Comparison of ENCODE assay signal across 11 cellular contexts in the genomic region with DNA sequence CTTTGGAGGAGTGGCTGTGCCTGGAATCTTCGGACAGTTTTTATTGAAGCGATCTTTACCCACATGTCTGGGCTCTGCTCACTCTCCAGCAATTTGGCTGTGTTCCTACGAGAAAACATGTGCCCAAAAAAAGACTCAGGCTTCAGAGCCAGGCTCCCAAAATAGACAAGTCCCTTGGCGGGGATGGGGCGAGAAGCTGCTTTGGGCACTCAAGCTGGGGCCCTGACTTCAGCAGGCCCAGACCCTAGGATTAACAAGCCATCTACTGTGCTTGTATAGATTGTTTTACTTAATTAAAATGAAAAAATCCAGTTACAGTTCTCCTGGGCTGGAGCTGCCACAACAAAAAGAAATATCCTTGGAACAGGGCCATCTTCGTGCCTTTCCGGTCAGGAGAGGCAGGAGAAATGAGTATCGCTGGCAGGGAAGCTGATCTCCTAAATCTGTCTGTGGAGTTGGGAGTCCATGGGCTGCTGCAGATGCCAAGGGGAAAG. TPM values are rescaled to one million over a fixed set of nuclear protein-coding genes. Genes with fewer than 3 reads are reported as not detected.
DNase-seq lines count a peak whose midpoint lies in the region; ATAC-seq and TF ChIP-seq lines count a peak whose summit lies in the region.
"Had no signal": no experiment of that assay in that cellular context is flagged by ENCODE, and none has a peak within 500 bp of the region (broad histone marks: within the 10 kb centered on the region; RNA-seq: fewer than 3 reads in every experiment).

No MANE protein-coding gene starts in this region.

- no peak overlapping the region for H3K14ac ChIP-seq in neuronal stem cell (ENCODE audit: low read length)

- no peaks in the 10 kb centered on the region for H3K9me3 ChIP-seq in neuronal stem cell (replicated peaks in 1 of 2; ENCODE audit: control insufficient read depth in 2 of 2, insufficient read depth in 1 of 2, low read depth in 1 of 2, low read length in 2 of 2)
- H3K9me3 ChIP-seq in uterus: no peaks in the 10 kb centered on the region
- H3K9me3 ChIP-seq: left lung had no signal

- H2AK5ac ChIP-seq in neuronal stem cell (ENCODE audit: low read depth, low read length): peak overlapping the region; percentile 16

- no peak overlapping the region for H2BK12ac ChIP-seq in neuronal stem cell (ENCODE audit: low read length)

- no peaks in the 10 kb centered on the region for H3K79me1 ChIP-seq in neuronal stem cell (ENCODE audit: low read depth, low read length)

- H4K8ac ChIP-seq in neuronal stem cell (ENCODE audit: low read depth, low read length): no peak overlapping the region

- no peak for TF ChIP-seq POLR2A in uterus (IDR thresholded peaks at IDR 0.05)

- no peak overlapping the region for H3K18ac ChIP-seq in neuronal stem cell (ENCODE audit: low read length)

- H3K4ac ChIP-seq in neuronal stem cell (ENCODE audit: low read length): no peak overlapping the region

- H2BK120ac ChIP-seq in neuronal stem cell (ENCODE audit: low read depth, low read length): no peak overlapping the region

- H3K9ac ChIP-seq in neuronal stem cell (ENCODE audit: low read depth, low read length, poor library complexity): no peak overlapping the region

- TF ChIP-seq CTCF in uterus (IDR thresholded peaks at IDR 0.05): no peak

- peak overlapping the region; percentile 25 for H2AFZ ChIP-seq in neuronal stem cell (ENCODE audit: low read length)

- H3K27ac ChIP-seq in neuronal stem cell (replicated peaks; ENCODE audit: low read length): no peak overlapping the region
- H3K27ac ChIP-seq in uterus: peak overlapping the region; percentile 87 to 94

- H3K27me3 ChIP-seq in neuronal stem cell (ENCODE audit: control insufficient read depth in 3 of 3, insufficient read depth in 3 of 3, low read depth in 1 of 3, low read length in 3 of 3) (no peaks in the 10 kb centered on the region), uterus (no peaks in the 10 kb centered on the region)
- H3K27me3 ChIP-seq: left lung had no signal

- intact Hi-C loops in Right ventricle myocardium inferior (cut with DNase I): no loop called here
- intact Hi-C loops in uterus (cut with DNase I; ENCODE audit: low total_unique reads): loop anchor here (10.0 kb wide), 1 partner anchor 54 kb away; a partner anchor contains a TSS

- no peak overlapping the region for H2BK15ac ChIP-seq in neuronal stem cell (ENCODE audit: low read length)

- no peak overlapping the region for H3K23ac ChIP-seq in neuronal stem cell (ENCODE audit: low read depth, low read length, poor library complexity)

- H4K91ac ChIP-seq in neuronal stem cell (ENCODE audit: low read depth, low read length, poor library complexity): no peak overlapping the region

- WGBS in neuronal stem cell (ENCODE audit: extremely low coverage in 2 of 2, insufficient read length in 2 of 2, insufficient replicate concordance in 1 of 2), 2 donors: no CpG with 5 or more reads among the region's 8 CpGs

- H3K36me3 ChIP-seq in neuronal stem cell (replicated peaks in 1 of 2; ENCODE audit: control insufficient read depth in 2 of 2, insufficient read depth in 2 of 2, low read length in 2 of 2) (no peaks in the 10 kb centered on the region), uterus (no peaks in the 10 kb centered on the region)
- H3K36me3 ChIP-seq: left lung had no signal

- H3K4me2 ChIP-seq in neuronal stem cell (ENCODE audit: insufficient read depth, low read length, poor library complexity, severe bottlenecking): no peak overlapping the region

- no peak overlapping the region for H2BK5ac ChIP-seq in neuronal stem cell (ENCODE audit: low read length)

- H3K4me3 ChIP-seq in neuronal stem cell (ENCODE audit: low read length in 2 of 2) (no peak overlapping the region), uterus (no peak overlapping the region)
- H3K4me3 ChIP-seq: left lung had no signal

- ATAC-seq in Right ventricle myocardium inferior: peak; percentile 73
- ATAC-seq in GM19397 (IDR thresholded peaks at IDR 0.05; ENCODE audit: unreplicated experiment): no peak
- no peak for ATAC-seq in GM18907 (IDR thresholded peaks at IDR 0.05; ENCODE audit: unreplicated experiment)
- ATAC-seq: left lung had no signal

- DNase-seq in NCI-H1694 treated with DMSO at 0.1 percent for 48 hours (lab: John Stamatoyannopoulos, UW) (peak; percentile 13), NCI-H1694 (lab: John Stamatoyannopoulos, UW) (no peak), Right ventricle myocardium inferior (ENCODE audit: missing footprints) (peak; percentile 79), neuronal stem cell (ENCODE audit: low spot score) (no peak), uterus (peak; percentile 70 to 82), NCI-H1105 (lab: John Stamatoyannopoulos, UW) (no peak)
- DNase-seq: left lung; NCI-H1436 treated with DMSO at 0.1 percent for 48 hours; stimulated activated CD4-positive, alpha-beta T cell treated with anti-CD3 and anti-CD28 coated beads, Interleukin-4, amount 100 ng/mL, for 24 hours had no signal

- H3K4me1 ChIP-seq in neuronal stem cell (ENCODE audit: control insufficient read depth in 2 of 2, insufficient read depth in 1 of 2, low read depth in 1 of 2, low read length in 2 of 2) (peaks cover 31 to 32% of the 10 kb centered on the region in 2 donors), uterus (peaks cover 18 to 25% of the 10 kb centered on the region in 2 donors)

RNA-seq across cellular contexts. Expression of a gene that starts 51.4 kb away (rescaled TPM):
- 71.6 TPM for total RNA-seq in Right ventricle myocardium inferior
- 86.5 TPM for polyA plus RNA-seq in neuronal stem cell (2013, experiment 1 of 2)
- polyA plus RNA-seq in neuronal stem cell (2013, experiment 2 of 2): 87.2 TPM
- total RNA-seq in uterus: 100 to 1,000 TPM in 3 of 4 donors, 10 to 100 TPM in 1; 17.4 to 157 (median 138) TPM

Comparison
In these comparisons a context has a peak if more than half of its experiments do, and no peak if none do; other contexts are left out.
1. DNase-seq: peak in NCI-H1694 treated with DMSO at 0.1 percent for 48 hours (single experiment), Right ventricle myocardium inferior (single experiment) and uterus (2 of 2); none in NCI-H1694 (single experiment), neuronal stem cell (single experiment) and NCI-H1105 (single experiment).